ENCODE assay signal across 1 cellular context in genomic region chr6:16769986-16770376, GRCh38.
TF ChIP-seq lines count a peak whose summit lies in the region.

No MANE protein-coding gene starts in this region.

TF ChIP-seq in HepG2, 621 proteins besides CTCF, POLR2A, EP300 and RAD21:
- TF ChIP-seq, protein P1, sequence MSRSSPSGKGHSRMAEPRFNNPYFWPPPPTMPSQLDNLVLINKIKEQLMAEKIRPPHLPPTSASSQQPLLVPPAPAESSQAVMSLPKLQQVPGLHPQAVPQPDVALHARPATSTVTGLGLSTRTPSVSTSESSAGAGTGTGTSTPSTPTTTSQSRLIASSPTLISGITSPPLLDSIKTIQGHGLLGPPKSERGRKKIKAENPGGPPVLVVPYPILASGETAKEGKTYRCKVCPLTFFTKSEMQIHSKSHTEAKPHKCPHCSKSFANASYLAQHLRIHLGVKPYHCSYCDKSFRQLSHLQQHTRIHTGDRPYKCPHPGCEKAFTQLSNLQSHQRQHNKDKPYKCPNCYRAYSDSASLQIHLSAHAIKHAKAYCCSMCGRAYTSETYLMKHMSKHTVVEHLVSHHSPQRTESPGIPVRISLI (CRISPR knock-in tag; IDR thresholded peaks at IDR 0.05; ENCODE audit: borderline replicate concordance), result no peak
- TF ChIP-seq DNMT3B (CRISPR knock-in tag; conservative IDR thresholded peaks at IDR 0.05), result no peak
